ENCODE assay signal across 8 cellular contexts in the genomic region with DNA sequence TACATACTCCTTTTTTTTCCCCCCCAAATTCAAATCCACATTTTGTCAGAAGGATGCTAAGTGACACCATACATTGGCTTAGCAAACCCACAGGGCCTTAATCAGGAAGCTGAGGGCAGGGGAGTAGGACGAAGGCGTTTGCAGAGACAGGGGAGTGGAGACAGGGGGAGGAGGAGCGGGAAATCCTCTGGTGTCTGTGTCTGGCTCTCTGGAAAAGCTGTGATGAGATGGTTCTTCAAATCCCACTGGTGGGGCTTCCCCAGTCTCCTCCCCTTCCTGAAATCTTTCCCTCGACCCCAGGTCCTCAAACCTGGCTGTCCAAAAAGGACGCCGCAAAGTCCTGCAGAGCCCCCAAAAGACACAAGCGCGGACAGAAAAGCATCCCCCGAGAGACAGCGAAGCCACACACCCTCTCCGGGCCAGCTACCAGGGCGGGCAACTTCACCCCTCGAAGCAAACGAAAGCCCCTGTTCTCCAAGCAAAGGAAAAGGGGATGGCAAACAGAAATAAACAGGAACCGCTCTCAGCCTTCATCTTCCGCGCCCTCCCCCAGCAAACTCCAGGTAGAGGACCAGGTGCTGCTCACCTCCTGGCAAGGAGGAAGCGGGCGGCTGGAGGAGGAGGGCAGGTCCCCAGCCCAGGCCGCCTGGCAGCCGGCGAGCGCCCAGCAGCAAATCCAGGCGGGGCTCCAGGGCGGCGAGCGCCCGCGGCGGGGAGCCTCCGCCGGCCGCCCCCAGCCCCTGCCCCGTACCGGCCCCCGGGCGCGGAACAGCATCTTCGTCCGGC. TPM values are rescaled to one million over a fixed set of nuclear protein-coding genes. Genes with fewer than 3 reads are reported as not detected.
DNase-seq lines count a peak whose midpoint lies in the region; ATAC-seq lines count a peak whose summit lies in the region.

No MANE protein-coding gene starts in this region.

- ATAC-seq in Right ventricle myocardium inferior (no peak), HG02763 (IDR thresholded peaks at IDR 0.05; ENCODE audit: unreplicated experiment) (peak; percentile 46), left ventricle myocardium superior (peak; percentile 12)

- DNase-seq in Right ventricle myocardium inferior (ENCODE audit: missing footprints), result peak; percentile 60
- no peak for DNase-seq in cardiac septum (ENCODE audit: low spot score)
- peak; percentile 63 for DNase-seq in NCI-H2227 treated with DMSO at 0.1 percent for 48 hours (lab: John Stamatoyannopoulos, UW)
- DNase-seq in activated naive CD4-positive, alpha-beta T cell treated with anti-CD3 and anti-CD28 coated beads, Interleukin-2, amount 50 U/mL, for 16 hours, result peak; percentile 23
- no peak for DNase-seq in left ventricle myocardium superior
- DNase-seq in posterior cingulate gyrus, result peak in 9 of 10 donors; percentile 8 to 83 (median 24)
- DNase-seq in dedifferentiated amniotic fluid mesenchymal stem cell (ENCODE audit: extremely low spot score), result no peak

- intact Hi-C loops in Right ventricle myocardium inferior (cut with DNase I), result loop anchor here (5.0 to 10.0 kb wide), 4 partner anchors 54 to 166 kb away; a partner anchor contains a TSS
- intact Hi-C loops in cardiac septum (cut with DNase I), result loop anchor here (5.0 kb wide), 3 partner anchors 93 to 158 kb away; a partner anchor contains a TSS
- intact Hi-C loops in left ventricle myocardium superior (cut with micrococcal nuclease), result no loop called here
- intact Hi-C loops in posterior cingulate gyrus (cut with DNase I), result loop anchor here (1.0 to 10.0 kb wide), 4 partner anchors 54 to 176 kb away; a partner anchor contains a TSS

RNA-seq across cellular contexts. Expression of a gene that starts 0.5 kb away (rescaled TPM):
- 6.4 TPM for total RNA-seq in Right ventricle myocardium inferior
- total RNA-seq in cardiac septum, result 8.9 TPM
- total RNA-seq in left ventricle myocardium superior, result 4.3 TPM

Comparison
In these comparisons a context has a peak if more than half of its experiments do, and no peak if none do; other contexts are left out.
1. DNase-seq: peak in Right ventricle myocardium inferior (single experiment), NCI-H2227 treated with DMSO at 0.1 percent for 48 hours (single experiment), activated naive CD4-positive, alpha-beta T cell treated with anti-CD3 and anti-CD28 coated beads, Interleukin-2, amount 50 U/mL, for 16 hours (single experiment) and posterior cingulate gyrus (9 of 10); none in cardiac septum (single experiment), left ventricle myocardium superior (single experiment) and dedifferentiated amniotic fluid mesenchymal stem cell (single experiment).